In genomic region chr15:91948001-91948608, GRCh38 we compare ENCODE assay signal across 10 cellular contexts.
DNase-seq lines count a peak whose midpoint lies in the region; ATAC-seq and TF ChIP-seq lines count a peak whose summit lies in the region.
"Had no signal": no experiment of that assay in that cellular context is flagged by ENCODE, and none has a peak within 500 bp of the region (broad histone marks: within the 10 kb centered on the region; RNA-seq: fewer than 3 reads in every experiment).

No MANE protein-coding gene starts in this region.

- H3K9me3 ChIP-seq in NT2/D1 (ENCODE audit: insufficient read depth, low read length) (peaks cover 6% of the 10 kb centered on the region; the same call in 1 of the 2 replicates), mucosa of descending colon (no peaks in the 10 kb centered on the region)

- TF ChIP-seq CTCF in mucosa of descending colon (IDR thresholded peaks at IDR 0.05) = no peak

- DNase-seq in Caki2 (ENCODE audit: low read depth) = peak; percentile 85
- peak; percentile 46 for DNase-seq in NT2/D1 (ENCODE audit: low read depth, low spot score)
- DNase-seq in mucosa of descending colon = no peak
- DNase-seq in NCI-H128 (lab: John Stamatoyannopoulos, UW; ENCODE audit: unreplicated experiment) = no peak
- DNase-seq in occipital lobe (lab: John Stamatoyannopoulos, UW) = no peak
- no peak for DNase-seq in KBM-7
- DNase-seq in stimulated activated CD4-positive, alpha-beta T cell treated with anti-CD3 and anti-CD28 coated beads, Interleukin-4, amount 100 ng/mL, for 1 hour = no peak
- DNase-seq: DMS153, foreskin melanocyte had no signal

- peak overlapping the region; percentile 46 for H3K9ac ChIP-seq in NT2/D1 (ENCODE audit: insufficient read length, low read depth)

- no peaks in the 10 kb centered on the region for H3K36me3 ChIP-seq in NT2/D1 (ENCODE audit: insufficient read depth, insufficient read length, low read length)
- no peaks in the 10 kb centered on the region for H3K36me3 ChIP-seq in mucosa of descending colon (ENCODE audit: low read depth)

- in situ Hi-C loops in Caki2 (cut with HindIII; ENCODE audit: low pct_unique_long_range_greater_than_20kb, low sequenced_read_pairs) (no loop called here), KBM-7 (cut with MboI; ENCODE audit: low pct_unique_long_range_greater_than_20kb, low sequenced_read_pairs) (no loop called here)

- intact Hi-C loops in mucosa of descending colon (cut with DNase I, micrococcal nuclease) = no loop called here

- no peaks in the 10 kb centered on the region for H3K27me3 ChIP-seq in NT2/D1 (ENCODE audit: insufficient read depth, insufficient read length)

- H3K4me1 ChIP-seq in NT2/D1 (ENCODE audit: insufficient read depth, insufficient read length) = peaks cover 16% of the 10 kb centered on the region
- peaks cover 29% of the 10 kb centered on the region for H3K4me1 ChIP-seq in mucosa of descending colon (ENCODE audit: low read depth)

- peak; percentile 45 for ATAC-seq in esophagus mucosa
- peak; percentile 65 for ATAC-seq in mucosa of descending colon

- H3K4me3 ChIP-seq in NT2/D1 (ENCODE audit: insufficient read length, low read depth) = no peak overlapping the region
- no peak overlapping the region for H3K4me3 ChIP-seq in mucosa of descending colon

Comparison
In these comparisons a context has a peak if more than half of its experiments do, and no peak if none do; other contexts are left out.
1. DNase-seq: peak in Caki2 (single experiment) and NT2/D1 (single experiment); none in mucosa of descending colon (0 of 3), NCI-H128 (single experiment), occipital lobe (single experiment), KBM-7 (single experiment) and stimulated activated CD4-positive, alpha-beta T cell treated with anti-CD3 and anti-CD28 coated beads, Interleukin-4, amount 100 ng/mL, for 1 hour (single experiment).